In genomic region chr9:135961277-135961705, GRCh38 we compare ENCODE assay signal across 8 cellular contexts. TPM values are rescaled to one million over a fixed set of nuclear protein-coding genes. Genes with fewer than 3 reads are reported as not detected.
DNase-seq lines count a peak whose midpoint lies in the region; ATAC-seq and TF ChIP-seq lines count a peak whose summit lies in the region.

Gene UBAC1, minus strand, starts transcription at chr9:135961373. Its CDS starts 211 bp downstream, at chr9:135961162.

- no peak for TF ChIP-seq POLR2A in tibial nerve (IDR thresholded peaks at IDR 0.05)

- intact Hi-C loops in cardiac septum (cut with DNase I), result loop anchor here (2.0 kb wide), 1 partner anchor 54 kb away; the partner anchor contains the start of gene CAMSAP1

- peak within 1 kb of the TSS; percentile 18 for H2AK5ac ChIP-seq in trophoblast cell (ENCODE audit: low read length)

- peak within 1 kb of the TSS; percentile 82 for H4K12ac ChIP-seq in trophoblast cell (ENCODE audit: low read depth, low read length)

- H2BK120ac ChIP-seq in trophoblast cell (ENCODE audit: insufficient read depth, low read length, poor library complexity), result peak within 1 kb of the TSS; percentile 41

- H3K9me3 ChIP-seq in adipocyte (ENCODE audit: control insufficient read depth, low read length) (no peaks in the 10 kb centered on the region), trophoblast cell (ENCODE audit: insufficient read depth, low read depth, low read length) (peaks cover 2% of the 10 kb centered on the region), tibial nerve (no peaks in the 10 kb centered on the region)

- peak within 1 kb of the TSS; percentile 74 for H4K91ac ChIP-seq in trophoblast cell (ENCODE audit: low read depth, low read length)

- H3K79me2 ChIP-seq in trophoblast cell (ENCODE audit: control insufficient read depth, insufficient read depth, low read length, poor library complexity), result peaks cover 10% of the 10 kb centered on the region

- peak within 1 kb of the TSS; percentile 95 for H3K4me2 ChIP-seq in trophoblast cell (ENCODE audit: low read length)

- no peak within 1 kb of the TSS for H3K23ac ChIP-seq in trophoblast cell (ENCODE audit: low read length)

- peak within 1 kb of the TSS; percentile 37 for H3K27ac ChIP-seq in trophoblast cell (ENCODE audit: low read depth, low read length)
- H3K27ac ChIP-seq in tibial nerve, result peak within 1 kb of the TSS; percentile 68 to 95 (median 86)

- TF ChIP-seq CTCF in GM12865 (IDR thresholded peaks at IDR 0.05; ENCODE audit: insufficient read depth, low read depth, low read length, missing control alignments), result peak; percentile 33
- peak; percentile 25 to 84 (median 57) for TF ChIP-seq CTCF in tibial nerve (IDR thresholded peaks at IDR 0.05)

- peak within 1 kb of the TSS; percentile 93 for H3K14ac ChIP-seq in trophoblast cell (ENCODE audit: low read length)

- H3K9ac ChIP-seq in adipocyte (ENCODE audit: low read length) (peak within 1 kb of the TSS; percentile 92), trophoblast cell (ENCODE audit: low read length) (peak within 1 kb of the TSS; percentile 82)

- WGBS in trophoblast cell (ENCODE audit: extremely low coverage, insufficient coverage, insufficient read length), result no CpG with 5 or more reads among the region's 53 CpGs
- WGBS in tibial nerve, 2 donors, result 0% methylated on average over 15 to 21 of the region's 53 CpGs

- DNase-seq in GM12865 (ENCODE audit: low read depth) (peak; percentile 97), NCI-H1436 (lab: John Stamatoyannopoulos, UW) (peak; percentile 89), T follicular helper cell (ENCODE audit: low read depth) (peak; percentile 92), adipocyte (ENCODE audit: low read depth) (peak; percentile 98), cardiac septum (ENCODE audit: low spot score) (peak; percentile 98), trophoblast cell (peak; percentile 96 to 98), tibial nerve (ENCODE audit: low spot score in 2 of 2) (peak; percentile 87 to 91)

- ATAC-seq in HG02840 (IDR thresholded peaks at IDR 0.05; ENCODE audit: low FRiP score, unreplicated experiment), result peak; percentile 81

- H4K8ac ChIP-seq in trophoblast cell (ENCODE audit: low read depth, low read length), result peak within 1 kb of the TSS; percentile 63

- H3K18ac ChIP-seq in trophoblast cell (ENCODE audit: low read length), result peak within 1 kb of the TSS; percentile 63

- H3K79me1 ChIP-seq in trophoblast cell (ENCODE audit: low read length), result peaks cover 6% of the 10 kb centered on the region

- H2BK5ac ChIP-seq in trophoblast cell (ENCODE audit: low read depth, low read length, poor library complexity), result peak within 1 kb of the TSS; percentile 18

- peaks cover 7% of the 10 kb centered on the region for H3K4me1 ChIP-seq in adipocyte (ENCODE audit: control insufficient read depth, insufficient read depth, low read length)
- peaks cover 2 to 14% of the 10 kb centered on the region in 2 experiments for H3K4me1 ChIP-seq in trophoblast cell (ENCODE audit: control insufficient read depth in 1 of 2, insufficient read depth in 2 of 2, low read length in 2 of 2)
- peaks cover 0 to 34% (median 13%) of the 10 kb centered on the region in 4 donors for H3K4me1 ChIP-seq in tibial nerve

- peak; percentile 51 to 85 for TF ChIP-seq EP300 in tibial nerve (IDR thresholded peaks at IDR 0.05)

- peak within 1 kb of the TSS; percentile 86 for H2AFZ ChIP-seq in trophoblast cell (ENCODE audit: insufficient read depth, low read length, poor library complexity)

- no peak within 1 kb of the TSS for H2BK12ac ChIP-seq in trophoblast cell (ENCODE audit: low read length)

- no peaks in the 10 kb centered on the region for H3K36me3 ChIP-seq in adipocyte (ENCODE audit: control insufficient read depth, insufficient read depth, low read length, severe bottlenecking)
- no peaks in the 10 kb centered on the region for H3K36me3 ChIP-seq in trophoblast cell (ENCODE audit: control insufficient read depth in 1 of 2, insufficient read depth in 2 of 2, low read length in 2 of 2)
- H3K36me3 ChIP-seq in tibial nerve, result no peaks in the 10 kb centered on the region

- peaks cover 25% of the 10 kb centered on the region for H3K27me3 ChIP-seq in adipocyte (replicated peaks; ENCODE audit: control insufficient read depth, insufficient read depth, low read length)
- H3K27me3 ChIP-seq in trophoblast cell (ENCODE audit: insufficient read depth, low read length), result no peaks in the 10 kb centered on the region
- H3K27me3 ChIP-seq in tibial nerve, result no peaks in the 10 kb centered on the region

- H3K4me3 ChIP-seq in GM12865 (ENCODE audit: low read depth, low read length), result peak within 1 kb of the TSS; percentile 63
- H3K4me3 ChIP-seq in adipocyte (ENCODE audit: low read length), result peak within 1 kb of the TSS; percentile 93
- H3K4me3 ChIP-seq in trophoblast cell (ENCODE audit: low read depth, low read length), result peak within 1 kb of the TSS; percentile 94
- H3K4me3 ChIP-seq in tibial nerve, result peak within 1 kb of the TSS; percentile 56 to 99 (median 88)

- H3K4ac ChIP-seq in trophoblast cell (ENCODE audit: low read depth, low read length), result peak within 1 kb of the TSS; percentile 84

RNA-seq across cellular contexts. Expression of gene UBAC1, which starts in this region (rescaled TPM):
- total RNA-seq in cardiac septum (90.3 TPM), tibial nerve (10 to 100 TPM; 48.6 to 61.4 (median 55.9) TPM)
- polyA plus RNA-seq in trophoblast cell (2013), result 40.1 and 42.3 TPM in 2 replicates

Comparison
In these comparisons a context has a peak if more than half of its experiments do, and no peak if none do; other contexts are left out.
1. Peak in every context shown above with its lines: DNase-seq, ATAC-seq, H3K4me3 ChIP-seq and H3K27ac ChIP-seq.